ENCODE assay signal across 16 cellular contexts in genomic region chr18:48172226-48173006, GRCh38.
"Had no signal": no experiment of that assay in that cellular context is flagged by ENCODE, and none has a peak within 500 bp of the region (broad histone marks: within the 10 kb centered on the region; RNA-seq: fewer than 3 reads in every experiment).

No MANE protein-coding gene starts in this region.

- FAIRE-seq: islet of Langerhans had no signal

- H3K9me3 ChIP-seq: esophagus squamous epithelium, gastroesophageal sphincter, stomach, suprapubic skin, transverse colon, uterus had no signal

- H3K4me3 ChIP-seq: esophagus squamous epithelium, gastroesophageal sphincter, stomach, suprapubic skin, transverse colon, uterus had no signal

- H3K27ac ChIP-seq: esophagus squamous epithelium, gastroesophageal sphincter, stomach, suprapubic skin, transverse colon, uterus had no signal

- DNase-seq: activated T-cell treated with anti-CD3 and anti-CD28 coated beads, Interleukin-2, amount 50 U/mL, for 1 hour; cerebellar nuclear complex; cortex of kidney; endodermal cell; esophagus squamous epithelium; head of caudate nucleus; left cardiac atrium; naive B cell; stomach; T1000; transverse colon; uterus had no signal

- ATAC-seq: gastroesophageal sphincter, WTC11 had no signal

- H3K36me3 ChIP-seq: esophagus squamous epithelium, gastroesophageal sphincter, stomach, suprapubic skin, transverse colon, uterus had no signal

- H3K27me3 ChIP-seq: esophagus squamous epithelium, gastroesophageal sphincter, stomach, suprapubic skin, transverse colon, uterus had no signal

- H3K4me1 ChIP-seq: uterus had no signal
